In the genomic region with DNA sequence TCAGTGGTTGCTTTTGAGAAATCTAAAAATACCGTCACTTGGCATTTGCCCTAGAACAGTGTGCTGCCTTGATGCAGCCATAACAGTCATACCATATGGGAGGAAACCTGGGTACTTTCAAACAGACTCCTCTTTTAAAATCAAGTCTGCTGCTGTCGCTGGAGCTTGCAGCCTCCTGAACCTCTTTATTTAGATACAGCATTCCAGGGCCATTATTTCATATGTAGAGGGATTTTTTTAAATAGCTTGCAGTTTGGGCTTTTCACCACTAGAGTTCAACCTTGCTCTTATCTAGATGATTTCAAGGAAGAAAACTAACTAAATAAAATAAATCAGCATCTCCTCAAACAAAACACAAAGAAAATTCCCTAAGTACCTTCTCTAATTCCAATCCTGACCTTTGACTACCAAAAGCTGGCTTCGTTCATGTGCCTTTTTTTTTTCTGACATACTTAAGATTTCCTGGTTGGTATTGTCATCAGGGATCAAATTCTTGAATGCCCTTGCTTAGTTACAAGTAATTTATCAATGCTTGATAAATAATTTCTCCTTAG, we compare ENCODE assay signal across 8 cellular contexts.
A peak's percentile ranks its signal among the peaks of the same experiment; 100 is the strongest.
DNase-seq lines count a peak whose midpoint lies in the region; ATAC-seq, FAIRE-seq and TF ChIP-seq lines count a peak whose summit lies in the region.

No MANE protein-coding gene starts in this region.

- no peak overlapping the region for H3K27ac ChIP-seq in fibroblast of lung (ENCODE audit: insufficient read depth, low read length)

- H2AFZ ChIP-seq in fibroblast of lung (ENCODE audit: low read length), result no peak overlapping the region

- H3K9ac ChIP-seq in fibroblast of lung (ENCODE audit: insufficient read depth, low read length), result no peak overlapping the region

- FAIRE-seq in GM18507 (lab: Jason Lieb, UNC), result peak; percentile 33

- no peaks in the 10 kb centered on the region for H3K9me3 ChIP-seq in fibroblast of lung (ENCODE audit: control insufficient read depth, insufficient read depth, low read depth, low read length)

- ATAC-seq in GM19023 (IDR thresholded peaks at IDR 0.05; ENCODE audit: unreplicated experiment) (no peak), HG03571 (IDR thresholded peaks at IDR 0.05; ENCODE audit: unreplicated experiment) (no peak)

- H4K20me1 ChIP-seq in fibroblast of lung (ENCODE audit: control insufficient read depth, extremely low read depth, insufficient read depth, low read length), result no peaks in the 10 kb centered on the region

- no peak overlapping the region for H3K4me3 ChIP-seq in fibroblast of lung (replicated peaks in 1 of 4; ENCODE audit: control extremely low read depth in 1 of 4, insufficient read depth in 1 of 4, low read depth in 3 of 4, low read length in 4 of 4)

- peak; percentile 55 to 70 for TF ChIP-seq CTCF in fibroblast of lung (conservative IDR thresholded peaks at IDR 0.05 in 1 of 2, IDR thresholded peaks at IDR 0.05 in 1 of 2; ENCODE audit: low read depth in 1 of 2, low read length in 2 of 2)

- H3K4me2 ChIP-seq in fibroblast of lung (ENCODE audit: extremely low read depth, insufficient read depth, low read length), result no peak overlapping the region

- H3K79me2 ChIP-seq in fibroblast of lung (ENCODE audit: control insufficient read depth, insufficient read depth, low read length), result no peaks in the 10 kb centered on the region

- DNase-seq in AG08395 (ENCODE audit: low spot score), result peak; percentile 54
- DNase-seq in GM18507 (ENCODE audit: extremely low spot score, insufficient read length, low read depth), result no peak
- DNase-seq in OCI-M1 (lab: John Stamatoyannopoulos, UW), result peak; percentile 44
- DNase-seq in fibroblast of lung (ENCODE audit: low read depth in 2 of 2), result peak; percentile 63 to 85
- peak; percentile 57 for DNase-seq in retina
- no peak for DNase-seq in cerebellum (ENCODE audit: low spot score)

- H3K36me3 ChIP-seq in fibroblast of lung (ENCODE audit: control insufficient read depth, insufficient read depth, low read length), result no peaks in the 10 kb centered on the region

- no peaks in the 10 kb centered on the region for H3K27me3 ChIP-seq in fibroblast of lung (ENCODE audit: control insufficient read depth, insufficient read depth, low read length)

- no peaks in the 10 kb centered on the region for H3K4me1 ChIP-seq in fibroblast of lung (ENCODE audit: control insufficient read depth, extremely low read depth, insufficient read depth, low read length)

Comparison
In these comparisons a context has a peak if more than half of its experiments do, and no peak if none do; other contexts are left out.
1. DNase-seq: peak in AG08395 (single experiment), OCI-M1 (single experiment), fibroblast of lung (2 of 2) and retina (single experiment); none in GM18507 (single experiment) and cerebellum (single experiment).